In the genomic region with DNA sequence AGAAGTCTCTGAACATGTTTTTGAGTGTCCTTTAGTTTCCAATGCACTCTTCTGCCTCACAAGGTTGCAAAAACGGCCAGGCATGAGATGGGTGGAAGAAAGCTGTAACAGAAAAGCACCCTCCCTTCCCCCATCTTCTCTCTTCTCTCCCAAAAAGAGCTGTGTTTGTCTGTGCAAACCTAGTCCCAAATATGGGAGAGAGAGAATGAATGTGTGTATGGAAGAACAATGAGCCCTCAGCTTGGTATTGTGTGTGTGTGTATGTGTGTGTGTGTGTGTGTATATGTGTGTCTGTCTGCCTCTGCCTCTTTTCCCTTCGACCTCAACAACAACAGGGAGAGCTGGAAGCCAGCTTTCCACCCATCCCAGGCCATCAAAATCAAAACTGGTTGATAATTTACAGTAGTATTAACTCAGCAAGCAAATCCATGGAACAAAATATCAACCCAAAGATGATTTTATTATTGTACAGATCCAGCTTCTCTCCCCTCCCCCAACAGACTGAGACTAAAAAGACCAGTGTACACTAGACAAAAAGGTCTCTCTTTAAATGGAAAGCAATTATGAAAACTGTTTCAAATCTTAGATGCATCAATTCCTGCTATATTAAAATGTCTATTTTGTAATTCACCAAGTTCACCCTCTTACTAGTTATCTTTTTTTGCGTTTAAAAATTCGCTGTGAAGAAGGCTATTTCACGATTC, we compare ENCODE assay signal across 1 cellular context.
TF ChIP-seq lines count a peak whose summit lies in the region.

No MANE protein-coding gene starts in this region.

TF ChIP-seq in K562, 482 proteins besides CTCF, POLR2A, EP300 and RAD21 (continued from another document):
- TF ChIP-seq JUND (IDR thresholded peaks at IDR 0.05; ENCODE audit: borderline replicate concordance, low read depth, low read length) (0 out of 2 replicates have a peak, but pooled peaks have one; percentile 12), JUND (tag; IDR thresholded peaks at IDR 0.05; ENCODE audit: borderline replicate concordance, low read depth, low read length) (no peak), BCL6 (CRISPR knock-in tag; IDR thresholded peaks at IDR 0.05) (no peak), SMARCA4 (IDR thresholded peaks at IDR 0.05) (no peak), DPF2 (IDR thresholded peaks at IDR 0.05) (peak; percentile 36; the same call in 1 of the 2 replicates), SMARCE1 (IDR thresholded peaks at IDR 0.05) (peak; percentile 11; the same call in 1 of the 2 replicates), ZNF408 (CRISPR knock-in tag; IDR thresholded peaks at IDR 0.05; ENCODE audit: low read depth) (no peak), RBM39 (optimal IDR thresholded peaks at IDR 0.05; ENCODE audit: low read depth, low read length) (no peak), DMBX1 (CRISPR knock-in tag; IDR thresholded peaks at IDR 0.05; ENCODE audit: borderline replicate concordance) (no peak), FOXK2 (conservative IDR thresholded peaks at IDR 0.05 in 1 of 2, IDR thresholded peaks at IDR 0.05 in 1 of 2; ENCODE audit: low read depth in 2 of 2) (peak; percentile 30 to 62; a peak in 2 of 4 replicates), GABPA (tag; conservative IDR thresholded peaks at IDR 0.05; ENCODE audit: low read depth) (no peak), CREM (IDR thresholded peaks at IDR 0.05; ENCODE audit: low read depth) (0 out of 2 replicates have a peak, but pooled peaks have one; percentile 20), CAMTA2 (CRISPR knock-in tag; conservative IDR thresholded peaks at IDR 0.05) (no peak), ARID1B (IDR thresholded peaks at IDR 0.05) (peak; percentile 19), KDM1A (IDR thresholded peaks at IDR 0.05) (peak; percentile 2 to 16; a peak in 1 of 4 replicates), HNRNPK (IDR thresholded peaks at IDR 0.05; ENCODE audit: low read depth, low read length, poor library complexity, severe bottlenecking) (no peak), PHF21A (IDR thresholded peaks at IDR 0.05; ENCODE audit: borderline replicate concordance, low read depth) (no peak), ZNF778 (CRISPR knock-in tag; IDR thresholded peaks at IDR 0.05) (no peak), TRIM24 (IDR thresholded peaks at IDR 0.05) (0 out of 4 replicates have a peak, but pooled peaks of 1 of the 2 experiments have one; percentile 10), TAF9B (IDR thresholded peaks at IDR 0.05; ENCODE audit: partially characterized antibody) (peak; percentile 31), ZNF354B (CRISPR knock-in tag; IDR thresholded peaks at IDR 0.05) (no peak), TBL1XR1 (IDR thresholded peaks at IDR 0.05; ENCODE audit: low read length in 2 of 2) (peak in 1 of 2 experiments; percentile 44; a peak in 1 of 4 replicates), BRD9 (IDR thresholded peaks at IDR 0.05; ENCODE audit: low read depth, partially characterized antibody) (peak; percentile 18), FOXA1 (IDR thresholded peaks at IDR 0.05; ENCODE audit: borderline replicate concordance) (no peak), ELF4 (CRISPR knock-in tag; IDR thresholded peaks at IDR 0.05) (0 out of 2 replicates have a peak, but pooled peaks have one; percentile 8), NUFIP1 (IDR thresholded peaks at IDR 0.05; ENCODE audit: partially characterized antibody) (peak; percentile 26), CSDE1 (IDR thresholded peaks at IDR 0.05) (0 out of 4 replicates have a peak, but pooled peaks of 1 of the 2 experiments have one; percentile 29), ADNP (tag; IDR thresholded peaks at IDR 0.05) (0 out of 2 replicates have a peak, but pooled peaks have one; percentile 30), NCOR1 (IDR thresholded peaks at IDR 0.05) (peak; percentile 8; the same call in 1 of the 2 replicates)
- TF ChIP-seq, protein P1, sequence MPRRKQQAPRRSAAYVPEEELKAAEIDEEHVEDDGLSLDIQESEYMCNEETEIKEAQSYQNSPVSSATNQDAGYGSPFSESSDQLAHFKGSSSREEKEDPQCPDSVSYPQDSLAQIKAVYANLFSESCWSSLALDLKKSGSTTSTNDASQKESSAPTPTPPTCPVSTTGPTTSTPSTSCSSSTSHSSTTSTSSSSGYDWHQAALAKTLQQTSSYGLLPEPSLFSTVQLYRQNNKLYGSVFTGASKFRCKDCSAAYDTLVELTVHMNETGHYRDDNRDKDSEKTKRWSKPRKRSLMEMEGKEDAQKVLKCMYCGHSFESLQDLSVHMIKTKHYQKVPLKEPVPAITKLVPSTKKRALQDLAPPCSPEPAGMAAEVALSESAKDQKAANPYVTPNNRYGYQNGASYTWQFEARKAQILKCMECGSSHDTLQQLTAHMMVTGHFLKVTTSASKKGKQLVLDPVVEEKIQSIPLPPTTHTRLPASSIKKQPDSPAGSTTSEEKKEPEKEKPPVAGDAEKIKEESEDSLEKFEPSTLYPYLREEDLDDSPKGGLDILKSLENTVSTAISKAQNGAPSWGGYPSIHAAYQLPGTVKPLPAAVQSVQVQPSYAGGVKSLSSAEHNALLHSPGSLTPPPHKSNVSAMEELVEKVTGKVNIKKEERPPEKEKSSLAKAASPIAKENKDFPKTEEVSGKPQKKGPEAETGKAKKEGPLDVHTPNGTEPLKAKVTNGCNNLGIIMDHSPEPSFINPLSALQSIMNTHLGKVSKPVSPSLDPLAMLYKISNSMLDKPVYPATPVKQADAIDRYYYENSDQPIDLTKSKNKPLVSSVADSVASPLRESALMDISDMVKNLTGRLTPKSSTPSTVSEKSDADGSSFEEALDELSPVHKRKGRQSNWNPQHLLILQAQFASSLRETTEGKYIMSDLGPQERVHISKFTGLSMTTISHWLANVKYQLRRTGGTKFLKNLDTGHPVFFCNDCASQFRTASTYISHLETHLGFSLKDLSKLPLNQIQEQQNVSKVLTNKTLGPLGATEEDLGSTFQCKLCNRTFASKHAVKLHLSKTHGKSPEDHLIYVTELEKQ (CRISPR knock-in tag; IDR thresholded peaks at IDR 0.05), result no peak
- TF ChIP-seq, protein P2, sequence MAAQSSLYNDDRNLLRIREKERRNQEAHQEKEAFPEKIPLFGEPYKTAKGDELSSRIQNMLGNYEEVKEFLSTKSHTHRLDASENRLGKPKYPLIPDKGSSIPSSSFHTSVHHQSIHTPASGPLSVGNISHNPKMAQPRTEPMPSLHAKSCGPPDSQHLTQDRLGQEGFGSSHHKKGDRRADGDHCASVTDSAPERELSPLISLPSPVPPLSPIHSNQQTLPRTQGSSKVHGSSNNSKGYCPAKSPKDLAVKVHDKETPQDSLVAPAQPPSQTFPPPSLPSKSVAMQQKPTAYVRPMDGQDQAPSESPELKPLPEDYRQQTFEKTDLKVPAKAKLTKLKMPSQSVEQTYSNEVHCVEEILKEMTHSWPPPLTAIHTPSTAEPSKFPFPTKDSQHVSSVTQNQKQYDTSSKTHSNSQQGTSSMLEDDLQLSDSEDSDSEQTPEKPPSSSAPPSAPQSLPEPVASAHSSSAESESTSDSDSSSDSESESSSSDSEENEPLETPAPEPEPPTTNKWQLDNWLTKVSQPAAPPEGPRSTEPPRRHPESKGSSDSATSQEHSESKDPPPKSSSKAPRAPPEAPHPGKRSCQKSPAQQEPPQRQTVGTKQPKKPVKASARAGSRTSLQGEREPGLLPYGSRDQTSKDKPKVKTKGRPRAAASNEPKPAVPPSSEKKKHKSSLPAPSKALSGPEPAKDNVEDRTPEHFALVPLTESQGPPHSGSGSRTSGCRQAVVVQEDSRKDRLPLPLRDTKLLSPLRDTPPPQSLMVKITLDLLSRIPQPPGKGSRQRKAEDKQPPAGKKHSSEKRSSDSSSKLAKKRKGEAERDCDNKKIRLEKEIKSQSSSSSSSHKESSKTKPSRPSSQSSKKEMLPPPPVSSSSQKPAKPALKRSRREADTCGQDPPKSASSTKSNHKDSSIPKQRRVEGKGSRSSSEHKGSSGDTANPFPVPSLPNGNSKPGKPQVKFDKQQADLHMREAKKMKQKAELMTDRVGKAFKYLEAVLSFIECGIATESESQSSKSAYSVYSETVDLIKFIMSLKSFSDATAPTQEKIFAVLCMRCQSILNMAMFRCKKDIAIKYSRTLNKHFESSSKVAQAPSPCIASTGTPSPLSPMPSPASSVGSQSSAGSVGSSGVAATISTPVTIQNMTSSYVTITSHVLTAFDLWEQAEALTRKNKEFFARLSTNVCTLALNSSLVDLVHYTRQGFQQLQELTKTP (IDR thresholded peaks at IDR 0.05; ENCODE audit: low read depth in 1 of 2, partially characterized antibody in 2 of 2), result no peak
- TF ChIP-seq, protein P3, sequence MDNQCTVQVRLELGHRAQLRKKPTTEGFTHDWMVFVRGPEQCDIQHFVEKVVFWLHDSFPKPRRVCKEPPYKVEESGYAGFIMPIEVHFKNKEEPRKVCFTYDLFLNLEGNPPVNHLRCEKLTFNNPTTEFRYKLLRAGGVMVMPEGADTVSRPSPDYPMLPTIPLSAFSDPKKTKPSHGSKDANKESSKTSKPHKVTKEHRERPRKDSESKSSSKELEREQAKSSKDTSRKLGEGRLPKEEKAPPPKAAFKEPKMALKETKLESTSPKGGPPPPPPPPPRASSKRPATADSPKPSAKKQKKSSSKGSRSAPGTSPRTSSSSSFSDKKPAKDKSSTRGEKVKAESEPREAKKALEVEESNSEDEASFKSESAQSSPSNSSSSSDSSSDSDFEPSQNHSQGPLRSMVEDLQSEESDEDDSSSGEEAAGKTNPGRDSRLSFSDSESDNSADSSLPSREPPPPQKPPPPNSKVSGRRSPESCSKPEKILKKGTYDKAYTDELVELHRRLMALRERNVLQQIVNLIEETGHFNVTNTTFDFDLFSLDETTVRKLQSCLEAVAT (IDR thresholded peaks at IDR 0.05), result peak; percentile 55 to 65; a peak in 2 of 4 replicates
